ENCODE assay signal across 8 cellular contexts in the genomic region with DNA sequence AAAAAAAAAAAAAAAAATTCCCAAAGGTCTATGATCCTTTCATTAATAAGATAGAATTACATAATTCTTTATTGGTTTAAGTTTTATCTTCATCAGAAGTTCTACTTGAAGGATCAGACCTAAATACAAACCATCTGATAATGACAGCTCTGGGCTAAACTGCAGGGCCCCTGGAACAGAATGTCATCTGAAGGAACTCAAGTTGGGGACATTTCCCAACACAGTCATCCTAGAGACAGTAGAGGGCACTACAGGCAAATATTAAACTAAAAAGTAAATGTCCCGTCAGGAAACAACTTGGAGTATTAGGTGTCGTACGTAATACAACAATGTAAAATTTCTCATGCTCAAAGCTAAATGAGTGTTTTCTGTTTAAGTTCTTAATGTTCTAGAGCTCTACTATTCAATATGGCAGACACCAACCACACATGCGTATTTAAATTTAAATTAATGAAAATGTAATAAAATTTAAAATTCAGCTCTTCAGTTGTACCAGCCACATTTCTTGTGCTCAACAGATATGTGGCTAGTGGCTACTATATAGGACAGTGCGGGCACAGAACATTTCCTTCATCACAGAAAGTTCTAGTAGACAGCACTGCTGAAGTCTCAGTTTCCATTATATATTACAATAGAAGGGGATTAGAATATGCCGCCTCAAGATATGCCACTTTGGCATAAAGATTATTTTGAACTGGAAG. TPM values are rescaled to one million over a fixed set of nuclear protein-coding genes. Genes with fewer than 3 reads are reported as not detected.
DNase-seq lines count a peak whose midpoint lies in the region; ATAC-seq and TF ChIP-seq lines count a peak whose summit lies in the region.

No MANE protein-coding gene starts in this region.

- no peaks in the 10 kb centered on the region for H4K20me1 ChIP-seq in PC-3 (ENCODE audit: low read length)

- no peak overlapping the region for H3K27ac Mint-ChIP-seq in memory B cell

- POLR2A ChIA-PET in PC-3 (lab: Charles Lee; ENCODE audit: unreplicated experiment) = no interaction called here

- H3K4me3 Mint-ChIP-seq in memory B cell = no peak overlapping the region

- H3K27me3 Mint-ChIP-seq in memory B cell = no peaks in the 10 kb centered on the region

- H3K27ac ChIP-seq in PC-3 (ENCODE audit: low read length) = no peak overlapping the region

- H3K4me3 ChIP-seq in PC-3 (ENCODE audit: low read length) = no peak overlapping the region

- no peaks in the 10 kb centered on the region for H3K36me3 ChIP-seq in PC-3 (ENCODE audit: low read depth, low read length)

- no peaks in the 10 kb centered on the region for H3K4me1 ChIP-seq in PC-3 (ENCODE audit: insufficient read depth, low read length)

- H3K9me3 ChIP-seq in PC-3 (ENCODE audit: low read length) = no peaks in the 10 kb centered on the region

- CTCF ChIA-PET in PC-3 (lab: Charles Lee) = interaction anchor here (0.6 to 1.3 kb wide), 3 partner anchors 51 to 478 kb away, joined by 3 to 5 read pairs (median 3); no protein-coding TSS in a partner anchor

- H3K79me2 ChIP-seq in PC-3 (ENCODE audit: low read length) = no peaks in the 10 kb centered on the region

- no TSS peak for BruUV-seq in PC-3 (replicated peaks; lab: Mats Ljungman, UMichigan)

- peaks cover 5% of the 10 kb centered on the region for H3K4me1 Mint-ChIP-seq in memory B cell

- H3K36me3 Mint-ChIP-seq in memory B cell = no peaks in the 10 kb centered on the region

- ATAC-seq in GM19455 (IDR thresholded peaks at IDR 0.05; ENCODE audit: unreplicated experiment) (peak; percentile 81), HG03571 (IDR thresholded peaks at IDR 0.05; ENCODE audit: unreplicated experiment) (peak; percentile 77), PC-3 (peak; percentile 95), memory B cell (ENCODE audit: low read depth) (peak; percentile 80)

- peak overlapping the region; percentile 37 for H3K4me2 ChIP-seq in PC-3 (ENCODE audit: low read length)

- no peaks in the 10 kb centered on the region for H3K9me3 Mint-ChIP-seq in memory B cell

- no peaks in the 10 kb centered on the region for H3K9me2 ChIP-seq in PC-3 (replicated peaks; ENCODE audit: low read length)

- no peaks in the 10 kb centered on the region for H3F3A ChIP-seq in PC-3 (ENCODE audit: low read length, unreplicated experiment)

- intact Hi-C loops in PC-3 (cut with micrococcal nuclease) = loop anchor here (2.0 kb wide), 1 partner anchor 225 kb away; no protein-coding TSS in a partner anchor

- DNase-seq in activated CD4-positive, alpha-beta T cell treated with anti-CD3 and anti-CD28 coated beads for 48 hours = peak; percentile 15
- DNase-seq in activated CD4-positive, alpha-beta T cell treated with anti-CD3 and anti-CD28 coated beads, Interleukin-2, amount 50 U/mL, for 4 hours = no peak
- peak; percentile 72 for DNase-seq in PC-3
- peak; percentile 62 to 71 for DNase-seq in dermis microvascular lymphatic vessel endothelial cell (ENCODE audit: low read depth in 2 of 2)
- peak in 1 of 2 donors; percentile 30 for DNase-seq in memory B cell (ENCODE audit: low spot score in 2 of 2)
- DNase-seq in putamen (ENCODE audit: low spot score) = no peak

- no peaks in the 10 kb centered on the region for H3K27me3 ChIP-seq in PC-3 (ENCODE audit: low read length)

- no peak overlapping the region for H3K9ac ChIP-seq in PC-3 (ENCODE audit: low read length)

- peak overlapping the region; percentile 38; the same call in 1 of the 2 replicates for H2AFZ ChIP-seq in PC-3 (ENCODE audit: low read length)

- peak; percentile 66 for TF ChIP-seq CTCF in PC-3 (conservative IDR thresholded peaks at IDR 0.05; ENCODE audit: low read depth, low read length)

RNA-seq across cellular contexts. Expression of gene NAXD, which starts 21.8 kb away (rescaled TPM):
- 18.7 and 19.0 TPM in 2 replicates for total RNA-seq in PC-3 (2014; rRNA removed)
- total RNA-seq in dermis microvascular lymphatic vessel endothelial cell = 13.7 and 26.9 TPM in 2 replicates

RNA-seq across cellular contexts. Expression of gene RAB20, which starts 32.1 kb away (rescaled TPM):
- total RNA-seq in PC-3 (2014; rRNA removed) (22.9 and 27.9 TPM in 2 replicates), dermis microvascular lymphatic vessel endothelial cell (0.77 and 0.89 TPM in 2 replicates)

Comparison
In these comparisons a context has a peak if more than half of its experiments do, and no peak if none do; other contexts are left out.
1. DNase-seq: peak in activated CD4-positive, alpha-beta T cell treated with anti-CD3 and anti-CD28 coated beads for 48 hours (single experiment), PC-3 (single experiment) and dermis microvascular lymphatic vessel endothelial cell (2 of 2); none in activated CD4-positive, alpha-beta T cell treated with anti-CD3 and anti-CD28 coated beads, Interleukin-2, amount 50 U/mL, for 4 hours (0 of 2) and putamen (single experiment).
2. RNA of gene RAB20, which starts 32.1 kb away (total RNA-seq): 22.9 to 27.9 TPM in PC-3; 0.77 to 0.89 TPM in dermis microvascular lymphatic vessel endothelial cell; every median in the first group is over 10 times any median in the second.
3. Peak in every context shown above with its lines, with median percentiles within 50 percentile points of each other: ATAC-seq.